1 cellular context compared by ENCODE assay signal in genomic region chr13:80342541-80343371, GRCh38.
TF ChIP-seq lines count a peak whose summit lies in the region.

No MANE protein-coding gene starts in this region.

TF ChIP-seq in HepG2, 621 proteins besides CTCF, POLR2A, EP300 and RAD21 (continued from another document and continues in another):
- TF ChIP-seq, protein P1, sequence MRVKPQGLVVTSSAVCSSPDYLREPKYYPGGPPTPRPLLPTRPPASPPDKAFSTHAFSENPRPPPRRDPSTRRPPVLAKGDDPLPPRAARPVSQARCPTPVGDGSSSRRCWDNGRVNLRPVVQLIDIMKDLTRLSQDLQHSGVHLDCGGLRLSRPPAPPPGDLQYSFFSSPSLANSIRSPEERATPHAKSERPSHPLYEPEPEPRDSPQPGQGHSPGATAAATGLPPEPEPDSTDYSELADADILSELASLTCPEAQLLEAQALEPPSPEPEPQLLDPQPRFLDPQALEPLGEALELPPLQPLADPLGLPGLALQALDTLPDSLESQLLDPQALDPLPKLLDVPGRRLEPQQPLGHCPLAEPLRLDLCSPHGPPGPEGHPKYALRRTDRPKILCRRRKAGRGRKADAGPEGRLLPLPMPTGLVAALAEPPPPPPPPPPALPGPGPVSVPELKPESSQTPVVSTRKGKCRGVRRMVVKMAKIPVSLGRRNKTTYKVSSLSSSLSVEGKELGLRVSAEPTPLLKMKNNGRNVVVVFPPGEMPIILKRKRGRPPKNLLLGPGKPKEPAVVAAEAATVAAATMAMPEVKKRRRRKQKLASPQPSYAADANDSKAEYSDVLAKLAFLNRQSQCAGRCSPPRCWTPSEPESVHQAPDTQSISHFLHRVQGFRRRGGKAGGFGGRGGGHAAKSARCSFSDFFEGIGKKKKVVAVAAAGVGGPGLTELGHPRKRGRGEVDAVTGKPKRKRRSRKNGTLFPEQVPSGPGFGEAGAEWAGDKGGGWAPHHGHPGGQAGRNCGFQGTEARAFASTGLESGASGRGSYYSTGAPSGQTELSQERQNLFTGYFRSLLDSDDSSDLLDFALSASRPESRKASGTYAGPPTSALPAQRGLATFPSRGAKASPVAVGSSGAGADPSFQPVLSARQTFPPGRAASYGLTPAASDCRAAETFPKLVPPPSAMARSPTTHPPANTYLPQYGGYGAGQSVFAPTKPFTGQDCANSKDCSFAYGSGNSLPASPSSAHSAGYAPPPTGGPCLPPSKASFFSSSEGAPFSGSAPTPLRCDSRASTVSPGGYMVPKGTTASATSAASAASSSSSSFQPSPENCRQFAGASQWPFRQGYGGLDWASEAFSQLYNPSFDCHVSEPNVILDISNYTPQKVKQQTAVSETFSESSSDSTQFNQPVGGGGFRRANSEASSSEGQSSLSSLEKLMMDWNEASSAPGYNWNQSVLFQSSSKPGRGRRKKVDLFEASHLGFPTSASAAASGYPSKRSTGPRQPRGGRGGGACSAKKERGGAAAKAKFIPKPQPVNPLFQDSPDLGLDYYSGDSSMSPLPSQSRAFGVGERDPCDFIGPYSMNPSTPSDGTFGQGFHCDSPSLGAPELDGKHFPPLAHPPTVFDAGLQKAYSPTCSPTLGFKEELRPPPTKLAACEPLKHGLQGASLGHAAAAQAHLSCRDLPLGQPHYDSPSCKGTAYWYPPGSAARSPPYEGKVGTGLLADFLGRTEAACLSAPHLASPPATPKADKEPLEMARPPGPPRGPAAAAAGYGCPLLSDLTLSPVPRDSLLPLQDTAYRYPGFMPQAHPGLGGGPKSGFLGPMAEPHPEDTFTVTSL (CRISPR knock-in tag; IDR thresholded peaks at IDR 0.05; ENCODE audit: borderline replicate concordance): peak; percentile 16; the same call in 1 of the 2 replicates
- TF ChIP-seq ZNF576 (CRISPR knock-in tag; IDR thresholded peaks at IDR 0.05) (no peak), ARNT2 (CRISPR knock-in tag; IDR thresholded peaks at IDR 0.05; ENCODE audit: low read depth) (no peak; the same call in 1 of the 2 replicates), CREBL2 (CRISPR knock-in tag; IDR thresholded peaks at IDR 0.05; ENCODE audit: borderline replicate concordance) (no peak), ZNF710 (CRISPR knock-in tag; IDR thresholded peaks at IDR 0.05; ENCODE audit: borderline replicate concordance) (no peak; the same call in 1 of the 2 replicates), ZNF224 (CRISPR knock-in tag; IDR thresholded peaks at IDR 0.05) (no peak), ZFY (CRISPR knock-in tag; IDR thresholded peaks at IDR 0.05) (peak; percentile 89), ATM (IDR thresholded peaks at IDR 0.05; ENCODE audit: borderline replicate concordance) (no peak), ZNF30 (CRISPR knock-in tag; IDR thresholded peaks at IDR 0.05) (no peak), KDM5B (CRISPR knock-in tag; IDR thresholded peaks at IDR 0.05; ENCODE audit: borderline replicate concordance) (peak; percentile 86; the same call in 1 of the 2 replicates), KLF13 (CRISPR knock-in tag; IDR thresholded peaks at IDR 0.05) (no peak), SKI (IDR thresholded peaks at IDR 0.05; ENCODE audit: partially characterized antibody) (peak; percentile 12), ZNF335 (CRISPR knock-in tag; IDR thresholded peaks at IDR 0.05) (no peak), ZNF501 (CRISPR knock-in tag; IDR thresholded peaks at IDR 0.05) (peak; percentile 85), CREB1 (IDR thresholded peaks at IDR 0.05) (no peak), CREB1 (CRISPR knock-in tag; IDR thresholded peaks at IDR 0.05) (no peak), PHB2 (IDR thresholded peaks at IDR 0.05; ENCODE audit: partially characterized antibody) (no peak), SOX6 (IDR thresholded peaks at IDR 0.05) (no peak), SOX6 (CRISPR knock-in tag; IDR thresholded peaks at IDR 0.05) (peak; percentile 61; the same call in 1 of the 2 replicates), SPEN (CRISPR knock-in tag; IDR thresholded peaks at IDR 0.05; ENCODE audit: low read depth) (peak; percentile 22; the same call in 1 of the 2 replicates), ZNF543 (CRISPR knock-in tag; IDR thresholded peaks at IDR 0.05) (peak; percentile 93), BRD4 (CRISPR knock-in tag; IDR thresholded peaks at IDR 0.05) (peak; percentile 45; the same call in 1 of the 2 replicates)
- TF ChIP-seq, protein P2, sequence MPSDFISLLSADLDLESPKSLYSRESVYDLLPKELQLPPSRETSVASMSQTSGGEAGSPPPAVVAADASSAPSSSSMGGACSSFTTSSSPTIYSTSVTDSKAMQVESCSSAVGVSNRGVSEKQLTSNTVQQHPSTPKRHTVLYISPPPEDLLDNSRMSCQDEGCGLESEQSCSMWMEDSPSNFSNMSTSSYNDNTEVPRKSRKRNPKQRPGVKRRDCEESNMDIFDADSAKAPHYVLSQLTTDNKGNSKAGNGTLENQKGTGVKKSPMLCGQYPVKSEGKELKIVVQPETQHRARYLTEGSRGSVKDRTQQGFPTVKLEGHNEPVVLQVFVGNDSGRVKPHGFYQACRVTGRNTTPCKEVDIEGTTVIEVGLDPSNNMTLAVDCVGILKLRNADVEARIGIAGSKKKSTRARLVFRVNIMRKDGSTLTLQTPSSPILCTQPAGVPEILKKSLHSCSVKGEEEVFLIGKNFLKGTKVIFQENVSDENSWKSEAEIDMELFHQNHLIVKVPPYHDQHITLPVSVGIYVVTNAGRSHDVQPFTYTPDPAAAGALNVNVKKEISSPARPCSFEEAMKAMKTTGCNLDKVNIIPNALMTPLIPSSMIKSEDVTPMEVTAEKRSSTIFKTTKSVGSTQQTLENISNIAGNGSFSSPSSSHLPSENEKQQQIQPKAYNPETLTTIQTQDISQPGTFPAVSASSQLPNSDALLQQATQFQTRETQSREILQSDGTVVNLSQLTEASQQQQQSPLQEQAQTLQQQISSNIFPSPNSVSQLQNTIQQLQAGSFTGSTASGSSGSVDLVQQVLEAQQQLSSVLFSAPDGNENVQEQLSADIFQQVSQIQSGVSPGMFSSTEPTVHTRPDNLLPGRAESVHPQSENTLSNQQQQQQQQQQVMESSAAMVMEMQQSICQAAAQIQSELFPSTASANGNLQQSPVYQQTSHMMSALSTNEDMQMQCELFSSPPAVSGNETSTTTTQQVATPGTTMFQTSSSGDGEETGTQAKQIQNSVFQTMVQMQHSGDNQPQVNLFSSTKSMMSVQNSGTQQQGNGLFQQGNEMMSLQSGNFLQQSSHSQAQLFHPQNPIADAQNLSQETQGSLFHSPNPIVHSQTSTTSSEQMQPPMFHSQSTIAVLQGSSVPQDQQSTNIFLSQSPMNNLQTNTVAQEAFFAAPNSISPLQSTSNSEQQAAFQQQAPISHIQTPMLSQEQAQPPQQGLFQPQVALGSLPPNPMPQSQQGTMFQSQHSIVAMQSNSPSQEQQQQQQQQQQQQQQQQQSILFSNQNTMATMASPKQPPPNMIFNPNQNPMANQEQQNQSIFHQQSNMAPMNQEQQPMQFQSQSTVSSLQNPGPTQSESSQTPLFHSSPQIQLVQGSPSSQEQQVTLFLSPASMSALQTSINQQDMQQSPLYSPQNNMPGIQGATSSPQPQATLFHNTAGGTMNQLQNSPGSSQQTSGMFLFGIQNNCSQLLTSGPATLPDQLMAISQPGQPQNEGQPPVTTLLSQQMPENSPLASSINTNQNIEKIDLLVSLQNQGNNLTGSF (CRISPR knock-in tag; IDR thresholded peaks at IDR 0.05): no peak
- TF ChIP-seq, protein P3, sequence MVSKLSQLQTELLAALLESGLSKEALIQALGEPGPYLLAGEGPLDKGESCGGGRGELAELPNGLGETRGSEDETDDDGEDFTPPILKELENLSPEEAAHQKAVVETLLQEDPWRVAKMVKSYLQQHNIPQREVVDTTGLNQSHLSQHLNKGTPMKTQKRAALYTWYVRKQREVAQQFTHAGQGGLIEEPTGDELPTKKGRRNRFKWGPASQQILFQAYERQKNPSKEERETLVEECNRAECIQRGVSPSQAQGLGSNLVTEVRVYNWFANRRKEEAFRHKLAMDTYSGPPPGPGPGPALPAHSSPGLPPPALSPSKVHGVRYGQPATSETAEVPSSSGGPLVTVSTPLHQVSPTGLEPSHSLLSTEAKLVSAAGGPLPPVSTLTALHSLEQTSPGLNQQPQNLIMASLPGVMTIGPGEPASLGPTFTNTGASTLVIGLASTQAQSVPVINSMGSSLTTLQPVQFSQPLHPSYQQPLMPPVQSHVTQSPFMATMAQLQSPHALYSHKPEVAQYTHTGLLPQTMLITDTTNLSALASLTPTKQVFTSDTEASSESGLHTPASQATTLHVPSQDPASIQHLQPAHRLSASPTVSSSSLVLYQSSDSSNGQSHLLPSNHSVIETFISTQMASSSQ (IDR thresholded peaks at IDR 0.05; ENCODE audit: low read depth): no peak
- TF ChIP-seq, protein P3 (CRISPR knock-in tag; IDR thresholded peaks at IDR 0.05; ENCODE audit: borderline replicate concordance): peak; percentile 60; the same call in 1 of the 2 replicates
- TF ChIP-seq, protein P4, sequence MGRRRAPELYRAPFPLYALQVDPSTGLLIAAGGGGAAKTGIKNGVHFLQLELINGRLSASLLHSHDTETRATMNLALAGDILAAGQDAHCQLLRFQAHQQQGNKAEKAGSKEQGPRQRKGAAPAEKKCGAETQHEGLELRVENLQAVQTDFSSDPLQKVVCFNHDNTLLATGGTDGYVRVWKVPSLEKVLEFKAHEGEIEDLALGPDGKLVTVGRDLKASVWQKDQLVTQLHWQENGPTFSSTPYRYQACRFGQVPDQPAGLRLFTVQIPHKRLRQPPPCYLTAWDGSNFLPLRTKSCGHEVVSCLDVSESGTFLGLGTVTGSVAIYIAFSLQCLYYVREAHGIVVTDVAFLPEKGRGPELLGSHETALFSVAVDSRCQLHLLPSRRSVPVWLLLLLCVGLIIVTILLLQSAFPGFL (CRISPR knock-in tag; IDR thresholded peaks at IDR 0.05): peak; percentile 66; the same call in 1 of the 2 replicates
- TF ChIP-seq, protein P5, sequence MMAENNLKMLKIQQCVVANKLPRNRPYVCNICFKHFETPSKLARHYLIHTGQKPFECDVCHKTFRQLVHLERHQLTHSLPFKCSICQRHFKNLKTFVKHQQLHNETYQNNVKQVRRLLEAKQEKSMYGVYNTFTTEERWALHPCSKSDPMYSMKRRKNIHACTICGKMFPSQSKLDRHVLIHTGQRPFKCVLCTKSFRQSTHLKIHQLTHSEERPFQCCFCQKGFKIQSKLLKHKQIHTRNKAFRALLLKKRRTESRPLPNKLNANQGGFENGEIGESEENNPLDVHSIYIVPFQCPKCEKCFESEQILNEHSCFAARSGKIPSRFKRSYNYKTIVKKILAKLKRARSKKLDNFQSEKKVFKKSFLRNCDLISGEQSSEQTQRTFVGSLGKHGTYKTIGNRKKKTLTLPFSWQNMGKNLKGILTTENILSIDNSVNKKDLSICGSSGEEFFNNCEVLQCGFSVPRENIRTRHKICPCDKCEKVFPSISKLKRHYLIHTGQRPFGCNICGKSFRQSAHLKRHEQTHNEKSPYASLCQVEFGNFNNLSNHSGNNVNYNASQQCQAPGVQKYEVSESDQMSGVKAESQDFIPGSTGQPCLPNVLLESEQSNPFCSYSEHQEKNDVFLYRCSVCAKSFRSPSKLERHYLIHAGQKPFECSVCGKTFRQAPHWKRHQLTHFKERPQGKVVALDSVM (CRISPR knock-in tag; IDR thresholded peaks at IDR 0.05): peak; percentile 45
- TF ChIP-seq, protein P6, sequence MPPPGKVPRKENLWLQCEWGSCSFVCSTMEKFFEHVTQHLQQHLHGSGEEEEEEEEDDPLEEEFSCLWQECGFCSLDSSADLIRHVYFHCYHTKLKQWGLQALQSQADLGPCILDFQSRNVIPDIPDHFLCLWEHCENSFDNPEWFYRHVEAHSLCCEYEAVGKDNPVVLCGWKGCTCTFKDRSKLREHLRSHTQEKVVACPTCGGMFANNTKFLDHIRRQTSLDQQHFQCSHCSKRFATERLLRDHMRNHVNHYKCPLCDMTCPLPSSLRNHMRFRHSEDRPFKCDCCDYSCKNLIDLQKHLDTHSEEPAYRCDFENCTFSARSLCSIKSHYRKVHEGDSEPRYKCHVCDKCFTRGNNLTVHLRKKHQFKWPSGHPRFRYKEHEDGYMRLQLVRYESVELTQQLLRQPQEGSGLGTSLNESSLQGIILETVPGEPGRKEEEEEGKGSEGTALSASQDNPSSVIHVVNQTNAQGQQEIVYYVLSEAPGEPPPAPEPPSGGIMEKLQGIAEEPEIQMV (CRISPR knock-in tag; IDR thresholded peaks at IDR 0.05; ENCODE audit: low read depth): peak; percentile 69; the same call in 1 of the 2 replicates
